Comparison of ENCODE assay signal across 6 cellular contexts in genomic region chr10:131439705-131440104, GRCh38.
"Had no signal": no experiment of that assay in that cellular context is flagged by ENCODE, and none has a peak within 500 bp of the region (broad histone marks: within the 10 kb centered on the region; RNA-seq: fewer than 3 reads in every experiment).

No MANE protein-coding gene starts in this region.

- H3K27ac Mint-ChIP-seq: GM23338, H9, IgD-negative memory B cell had no signal

- H3K4me3 ChIP-seq: GM23338 had no signal

- DNase-seq: H9, HCEC 1CT had no signal

- ATAC-seq: GM23338, HepG2 had no signal

- H3K27ac ChIP-seq: HL-60 had no signal

- H3K4me3 Mint-ChIP-seq: GM23338, H9, IgD-negative memory B cell had no signal

- H3K36me3 Mint-ChIP-seq: IgD-negative memory B cell had no signal

- H3K4me1 Mint-ChIP-seq: GM23338, IgD-negative memory B cell had no signal

- H3K9me3 Mint-ChIP-seq: H9, IgD-negative memory B cell had no signal
